ENCODE assay signal across 1 cellular context in genomic region chr9:84397822-84398221, GRCh38.
TF ChIP-seq lines count a peak whose summit lies in the region.

No MANE protein-coding gene starts in this region.

TF ChIP-seq in H1, 55 proteins besides CTCF, POLR2A, EP300 and RAD21:
- no peak for TF ChIP-seq CTBP2 (IDR thresholded peaks at IDR 0.05; ENCODE audit: borderline replicate concordance, insufficient read depth, insufficient read length, low read length)
- TF ChIP-seq, protein P1, sequence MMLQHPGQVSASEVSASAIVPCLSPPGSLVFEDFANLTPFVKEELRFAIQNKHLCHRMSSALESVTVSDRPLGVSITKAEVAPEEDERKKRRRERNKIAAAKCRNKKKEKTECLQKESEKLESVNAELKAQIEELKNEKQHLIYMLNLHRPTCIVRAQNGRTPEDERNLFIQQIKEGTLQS (IDR thresholded peaks at IDR 0.05; ENCODE audit: insufficient read depth, low read depth, low read length) = peak; percentile 63; the same call in 1 of the 2 replicates
- no peak for TF ChIP-seq POLR2AphosphoS5 (IDR thresholded peaks at IDR 0.05; ENCODE audit: low read depth, low read length)
